Comparison of ENCODE assay signal across 13 cellular contexts in genomic region chr6:121826156-121826810, GRCh38.
DNase-seq lines count a peak whose midpoint lies in the region; ATAC-seq and TF ChIP-seq lines count a peak whose summit lies in the region.
"Had no signal": no experiment of that assay in that cellular context is flagged by ENCODE, and none has a peak within 500 bp of the region (broad histone marks: within the 10 kb centered on the region; RNA-seq: fewer than 3 reads in every experiment).

No MANE protein-coding gene starts in this region.

- peak; percentile 84 for DNase-seq in Daoy (ENCODE audit: low read depth)
- DNase-seq in IMR-90: peak; percentile 95
- DNase-seq in mammary epithelial cell: peak; percentile 97
- peak; percentile 19 to 98 for DNase-seq in lung microvascular endothelial cell (ENCODE audit: low read depth in 2 of 2)
- no peak for DNase-seq in NCI-H345 treated with DMSO at 0.1 percent for 48 hours (lab: John Stamatoyannopoulos, UW; ENCODE audit: unreplicated experiment)
- DNase-seq: activated CD8-positive, alpha-beta memory T cell treated with anti-CD3 and anti-CD28 coated beads, Interleukin-2, amount 10 ng/mL, durations not matched to agents 7 days and 5 days; immature natural killer cell; NCI-H2227 treated with DMSO at 0.1 percent for 48 hours; occipital lobe; T-helper 1 cell had no signal

- H3K56ac ChIP-seq in IMR-90 (ENCODE audit: extremely low read depth, insufficient read depth, low read length): no peak overlapping the region

- peaks cover 7% of the 10 kb centered on the region for H3K9me1 ChIP-seq in IMR-90 (ENCODE audit: insufficient read depth, low read length)

- H2BK20ac ChIP-seq in IMR-90 (ENCODE audit: low read depth, low read length): peak overlapping the region; percentile 93

- H2AFZ ChIP-seq in IMR-90 (replicated peaks; ENCODE audit: low read length, poor library complexity): peak overlapping the region; percentile 40
- peak overlapping the region; percentile 43 for H2AFZ ChIP-seq in mammary epithelial cell (ENCODE audit: low read depth, low read length)

- peak overlapping the region; percentile 53 for H2AK9ac ChIP-seq in IMR-90 (replicated peaks; ENCODE audit: low read depth, low read length, poor library complexity)

- in situ Hi-C loops in IMR-90 (cut with MboI; ENCODE audit: low sequenced_read_pairs) (no loop called here), mammary epithelial cell (cut with MboI; ENCODE audit: low sequenced_read_pairs in 2 of 2) (no loop called here)

- peak overlapping the region; percentile 91; the same call in 2 of the 3 replicates for H2BK15ac ChIP-seq in IMR-90 (ENCODE audit: low read depth, low read length)

- ATAC-seq in IMR-90 (ENCODE audit: low read depth) (peak; percentile 60; the same call in 1 of the 2 replicates), GM18870 (IDR thresholded peaks at IDR 0.05; ENCODE audit: unreplicated experiment) (no peak), GM21717 (IDR thresholded peaks at IDR 0.05; ENCODE audit: unreplicated experiment) (no peak), GM18502 (IDR thresholded peaks at IDR 0.05; ENCODE audit: poor library complexity, unreplicated experiment) (no peak)
- ATAC-seq: activated CD8-positive, alpha-beta memory T cell treated with anti-CD3 and anti-CD28 coated beads, Interleukin-2, amount 10 ng/mL, durations not matched to agents 7 days and 5 days had no signal

- H3K4me2 ChIP-seq in IMR-90 (ENCODE audit: low read depth, low read length) (no peak overlapping the region), mammary epithelial cell (ENCODE audit: insufficient read depth, low read depth, low read length) (peak overlapping the region; percentile 37)

- peak overlapping the region; percentile 67 for H4K91ac ChIP-seq in IMR-90 (ENCODE audit: insufficient read depth, low read depth, low read length)

- intact Hi-C loops in IMR-90 (cut with micrococcal nuclease) (no loop called here), mammary epithelial cell (cut with micrococcal nuclease) (no loop called here)

- no peaks in the 10 kb centered on the region for H3K79me1 ChIP-seq in IMR-90 (ENCODE audit: low read depth in 1 of 2, low read length in 2 of 2)

- no peak overlapping the region for H4K5ac ChIP-seq in IMR-90 (ENCODE audit: low read depth, low read length)

- peak overlapping the region; percentile 75 for H3K14ac ChIP-seq in IMR-90 (replicated peaks; ENCODE audit: low read depth, low read length)

- no TSS peak for BruUV-seq in IMR-90 (replicated peaks; lab: Mats Ljungman, UMichigan)
- no TSS peak for BruUV-seq in mammary epithelial cell (replicated peaks; lab: Mats Ljungman, UMichigan)

- H3K4ac ChIP-seq in IMR-90 (ENCODE audit: low read depth, low read length): peak overlapping the region; percentile 85

- TF ChIP-seq CTCF in IMR-90 (conservative IDR thresholded peaks at IDR 0.05; ENCODE audit: low read depth, low read length) (no peak), mammary epithelial cell (conservative IDR thresholded peaks at IDR 0.05 in 1 of 2, IDR thresholded peaks at IDR 0.05 in 1 of 2; ENCODE audit: extremely low read depth in 1 of 2, insufficient read depth in 1 of 2, low read depth in 1 of 2, low read length in 2 of 2) (no peak)

- dilution Hi-C loops in IMR-90 (cut with HindIII; ENCODE audit: low sequenced_read_pairs, unreplicated experiment) (no loop called here), mammary epithelial cell (cut with HindIII; ENCODE audit: low sequenced_read_pairs) (no loop called here)

- CTCF ChIA-PET in IMR-90 (lab: Yijun Ruan, JAX): interaction anchor here (0.6 kb wide), 1 partner anchor 13 kb away, joined by 5 read pairs; no protein-coding TSS in a partner anchor
- CTCF ChIA-PET in mammary epithelial cell (lab: Charles Lee; ENCODE audit: low non-redundant PET): no interaction called here

- H3K4me3 ChIP-seq in IMR-90 (ENCODE audit: insufficient read depth, low read depth, low read length) (no peak overlapping the region), mammary epithelial cell (replicated peaks in 1 of 3; ENCODE audit: insufficient read depth in 1 of 3, low read depth in 2 of 3, low read length in 3 of 3) (no peak overlapping the region)

- POLR2A ChIA-PET in IMR-90 (lab: Charles Lee; ENCODE audit: unreplicated experiment): no interaction called here

- H2BK120ac ChIP-seq in IMR-90 (ENCODE audit: low read depth, low read length): peak overlapping the region; percentile 75

- no peak overlapping the region; the same call in 1 of the 2 replicates for H3K18ac ChIP-seq in IMR-90 (ENCODE audit: low read depth, low read length)

- H3K23ac ChIP-seq in IMR-90 (ENCODE audit: low read depth, low read length): no peak overlapping the region

- peak overlapping the region; percentile 87 for H2AK5ac ChIP-seq in IMR-90 (ENCODE audit: low read depth, low read length)

- H3K27ac ChIP-seq in IMR-90 (ENCODE audit: insufficient read depth, low read length) (no peak overlapping the region), mammary epithelial cell (ENCODE audit: insufficient read depth, low read depth, low read length) (peak overlapping the region; percentile 53)

- no peaks in the 10 kb centered on the region for H4K20me1 ChIP-seq in IMR-90 (ENCODE audit: insufficient read depth, low read length)
- no peaks in the 10 kb centered on the region for H4K20me1 ChIP-seq in mammary epithelial cell (ENCODE audit: insufficient read depth, low read length)

- H3K36me3 ChIP-seq in IMR-90 (ENCODE audit: control insufficient read depth, insufficient read depth, low read length): no peaks in the 10 kb centered on the region
- no peaks in the 10 kb centered on the region for H3K36me3 ChIP-seq in mammary epithelial cell (ENCODE audit: insufficient read depth, low read length)

- no peak for TF ChIP-seq RAD21 in IMR-90 (IDR thresholded peaks at IDR 0.05; ENCODE audit: low read length)

- no CpG with 5 or more reads among the region's 4 CpGs for WGBS in IMR-90 (ENCODE audit: extremely low coverage in 2 of 2, insufficient read length in 1 of 2), 2 experiments
- 42% methylated on average over 4 of the region's 4 CpGs for WGBS in mammary epithelial cell (ENCODE audit: low coverage, missing lambda C conversion rate)

- peak overlapping the region; percentile 11 for H2BK5ac ChIP-seq in IMR-90 (ENCODE audit: low read depth, low read length, poor library complexity, severe bottlenecking)

- peaks cover 11% of the 10 kb centered on the region for H3K4me1 ChIP-seq in IMR-90 (ENCODE audit: control insufficient read depth, insufficient read depth, low read length)
- peaks cover 10% of the 10 kb centered on the region for H3K4me1 ChIP-seq in mammary epithelial cell (ENCODE audit: insufficient read depth, low read length)

- H3K9me3 ChIP-seq in IMR-90 (ENCODE audit: control insufficient read depth, insufficient read depth, low read length) (no peaks in the 10 kb centered on the region), mammary epithelial cell (replicated peaks; ENCODE audit: insufficient read depth, low read length) (no peaks in the 10 kb centered on the region)

- TF ChIP-seq POLR2A in IMR-90 (IDR thresholded peaks at IDR 0.05; ENCODE audit: low read depth, low read length): no peak

- H3K79me2 ChIP-seq in mammary epithelial cell (ENCODE audit: insufficient read depth, low read length): no peaks in the 10 kb centered on the region

- H4K8ac ChIP-seq in IMR-90 (ENCODE audit: low read depth in 2 of 2, low read length in 2 of 2): peak overlapping the region; percentile 30 to 68; a peak in 3 of 4 replicates

- H3K9ac ChIP-seq in IMR-90 (ENCODE audit: low read depth, low read length) (no peak overlapping the region), mammary epithelial cell (ENCODE audit: insufficient read depth, low read length) (no peak overlapping the region)

- no peaks in the 10 kb centered on the region for H3K27me3 ChIP-seq in IMR-90 (ENCODE audit: control insufficient read depth, insufficient read depth, low read length)
- H3K27me3 ChIP-seq in mammary epithelial cell (ENCODE audit: insufficient read depth, low read length): no peaks in the 10 kb centered on the region

TF ChIP-seq in IMR-90, 13 proteins besides CTCF, POLR2A, EP300 and RAD21:
- TF ChIP-seq NFE2L2 (IDR thresholded peaks at IDR 0.05; ENCODE audit: low read depth, low read length): peak; percentile 39; the same call in 1 of the 2 replicates
- no peak for TF ChIP-seq MAZ (IDR thresholded peaks at IDR 0.05; ENCODE audit: borderline replicate concordance, low read depth, low read length)
- TF ChIP-seq, protein P1, sequence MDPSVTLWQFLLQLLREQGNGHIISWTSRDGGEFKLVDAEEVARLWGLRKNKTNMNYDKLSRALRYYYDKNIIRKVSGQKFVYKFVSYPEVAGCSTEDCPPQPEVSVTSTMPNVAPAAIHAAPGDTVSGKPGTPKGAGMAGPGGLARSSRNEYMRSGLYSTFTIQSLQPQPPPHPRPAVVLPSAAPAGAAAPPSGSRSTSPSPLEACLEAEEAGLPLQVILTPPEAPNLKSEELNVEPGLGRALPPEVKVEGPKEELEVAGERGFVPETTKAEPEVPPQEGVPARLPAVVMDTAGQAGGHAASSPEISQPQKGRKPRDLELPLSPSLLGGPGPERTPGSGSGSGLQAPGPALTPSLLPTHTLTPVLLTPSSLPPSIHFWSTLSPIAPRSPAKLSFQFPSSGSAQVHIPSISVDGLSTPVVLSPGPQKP (IDR thresholded peaks at IDR 0.05; ENCODE audit: borderline replicate concordance, low read depth, low read length): no peak
- peak; percentile 64 for TF ChIP-seq CEBPB (IDR thresholded peaks at IDR 0.05; ENCODE audit: low read depth, low read length)
- peak; percentile 96 for TF ChIP-seq FOS (IDR thresholded peaks at IDR 0.05; ENCODE audit: low read depth, low read length)
- peak; percentile 45; the same call in 1 of the 2 replicates for TF ChIP-seq BHLHE40 (IDR thresholded peaks at IDR 0.05; ENCODE audit: low read depth, low read length)
